Comparison of ENCODE assay signal across 1 cellular context in genomic region chr1:172946814-172947507, GRCh38.
TF ChIP-seq lines count a peak whose summit lies in the region.

No MANE protein-coding gene starts in this region.

TF ChIP-seq in K562, 482 proteins besides CTCF, POLR2A, EP300 and RAD21 (continued from another document):
- TF ChIP-seq CTCFL (IDR thresholded peaks at IDR 0.05; ENCODE audit: borderline replicate concordance, insufficient read depth, low read depth, low read length, poor library complexity, severe bottlenecking) (no peak), ZNF133 (CRISPR knock-in tag; IDR thresholded peaks at IDR 0.05) (no peak), JUN (IDR thresholded peaks at IDR 0.05; ENCODE audit: borderline replicate concordance, low read depth, low read length) (no peak; the same call in 1 of the 2 replicates), JUN (CRISPR knock-in tag; IDR thresholded peaks at IDR 0.05; ENCODE audit: borderline replicate concordance) (no peak), ZNF592 (IDR thresholded peaks at IDR 0.05) (no peak), THAP7 (CRISPR knock-in tag; IDR thresholded peaks at IDR 0.05) (no peak), ZNF584 (CRISPR knock-in tag; IDR thresholded peaks at IDR 0.05; ENCODE audit: low read depth) (no peak), SAFB2 (IDR thresholded peaks at IDR 0.05; ENCODE audit: borderline replicate concordance, low read depth, low read length, severe bottlenecking) (no peak), MEF2A (IDR thresholded peaks at IDR 0.05; ENCODE audit: control insufficient read depth, low read depth, low read length) (no peak), ZNF23 (CRISPR knock-in tag; IDR thresholded peaks at IDR 0.05) (no peak), KLF10 (CRISPR knock-in tag; IDR thresholded peaks at IDR 0.05) (no peak), ZNF764 (CRISPR knock-in tag; IDR thresholded peaks at IDR 0.05; ENCODE audit: low read depth) (no peak), PCBP2 (IDR thresholded peaks at IDR 0.05; ENCODE audit: low read depth, low read length, poor library complexity, severe bottlenecking) (no peak), ZNF589 (CRISPR knock-in tag; IDR thresholded peaks at IDR 0.05; ENCODE audit: low read depth) (0 out of 2 replicates have a peak, but pooled peaks have one; percentile 55), ATF1 (CRISPR knock-in tag; IDR thresholded peaks at IDR 0.05) (no peak), ATF1 (tag; IDR thresholded peaks at IDR 0.05) (0 out of 2 replicates have a peak, but pooled peaks have one; percentile 17), GTF2F1 (IDR thresholded peaks at IDR 0.05; ENCODE audit: low read depth, low read length) (no peak), BACH1 (tag; IDR thresholded peaks at IDR 0.05) (peak; percentile 94; the same call in 1 of the 2 replicates), THRA (IDR thresholded peaks at IDR 0.05) (no peak), EGR1 (conservative IDR thresholded peaks at IDR 0.05) (no peak), L3MBTL2 (IDR thresholded peaks at IDR 0.05) (no peak), CBX1 (IDR thresholded peaks at IDR 0.05; ENCODE audit: low read depth) (no peak), ZNF197 (CRISPR knock-in tag; IDR thresholded peaks at IDR 0.05; ENCODE audit: low read depth) (no peak), CEBPG (CRISPR knock-in tag; IDR thresholded peaks at IDR 0.05) (no peak), CEBPG (tag; conservative IDR thresholded peaks at IDR 0.05 in 1 of 2, IDR thresholded peaks at IDR 0.05 in 1 of 2) (no peak; a peak in 1 of 4 replicates), ZNF395 (CRISPR knock-in tag; IDR thresholded peaks at IDR 0.05) (no peak), CSDE1 (IDR thresholded peaks at IDR 0.05) (no peak), PATZ1 (CRISPR knock-in tag; IDR thresholded peaks at IDR 0.05; ENCODE audit: borderline replicate concordance) (no peak), MECOM (CRISPR knock-in tag; IDR thresholded peaks at IDR 0.05) (no peak), ILK (tag; IDR thresholded peaks at IDR 0.05; ENCODE audit: borderline replicate concordance, low read depth) (no peak), TCF3 (CRISPR knock-in tag; IDR thresholded peaks at IDR 0.05) (no peak), BMI1 (IDR thresholded peaks at IDR 0.05; ENCODE audit: low read length) (no peak), ATF3 (IDR thresholded peaks at IDR 0.05) (peak; percentile 80), ATF3 (CRISPR knock-in tag; conservative IDR thresholded peaks at IDR 0.05) (no peak), HNRNPH1 (optimal IDR thresholded peaks at IDR 0.05; ENCODE audit: low read depth, low read length) (no peak), FOS (IDR thresholded peaks at IDR 0.05; ENCODE audit: extremely low read depth, insufficient read length) (no peak), C11orf30 (IDR thresholded peaks at IDR 0.05; ENCODE audit: low read depth) (no peak; the same call in 1 of the 2 replicates), GTF2B (IDR thresholded peaks at IDR 0.05; ENCODE audit: extremely low read depth, insufficient read length) (no peak), ZFP1 (CRISPR knock-in tag; IDR thresholded peaks at IDR 0.05) (no peak), ZNF175 (CRISPR knock-in tag; IDR thresholded peaks at IDR 0.05; ENCODE audit: low read depth) (peak; percentile 20; the same call in 1 of the 2 replicates), BHLHE40 (IDR thresholded peaks at IDR 0.05; ENCODE audit: low read length) (no peak)
